ENCODE assay signal across 1 cellular context in genomic region chr13:49603318-49603717, GRCh38.
TF ChIP-seq lines count a peak whose summit lies in the region.

No MANE protein-coding gene starts in this region.

TF ChIP-seq in H1, 55 proteins besides CTCF, POLR2A, EP300 and RAD21:
- TF ChIP-seq SRF (IDR thresholded peaks at IDR 0.05; ENCODE audit: low read depth, low read length) (no peak), CREB1 (IDR thresholded peaks at IDR 0.05) (no peak), EZH2 (IDR thresholded peaks at IDR 0.05; ENCODE audit: low read depth, low read length, severe bottlenecking) (no peak), KDM5A (IDR thresholded peaks at IDR 0.05; ENCODE audit: low read length) (no peak), PHF8 (conservative IDR thresholded peaks at IDR 0.05; ENCODE audit: low read depth, low read length) (no peak), CEBPB (IDR thresholded peaks at IDR 0.05; ENCODE audit: low read depth, low read length) (no peak), JUND (IDR thresholded peaks at IDR 0.05; ENCODE audit: low read length) (no peak), CHD1 (IDR thresholded peaks at IDR 0.05; ENCODE audit: low read depth, low read length) (no peak)
TF ChIP-seq in H1: peak in this region for 0.
